8 cellular contexts compared by ENCODE assay signal in genomic region chr19:15433519-15434069, GRCh38. TPM values are rescaled to one million over a fixed set of nuclear protein-coding genes. Genes with fewer than 3 reads are reported as not detected.
DNase-seq lines count a peak whose midpoint lies in the region; ATAC-seq and TF ChIP-seq lines count a peak whose summit lies in the region.

No MANE protein-coding gene starts in this region.

- H3K27ac ChIP-seq in ectodermal cell (ENCODE audit: insufficient read depth, low read depth, low read length, poor library complexity, severe bottlenecking) = no peak overlapping the region

- H3K4me1 ChIP-seq in ectodermal cell (ENCODE audit: control insufficient read depth, insufficient read depth, low read length) (peaks cover 10% of the 10 kb centered on the region), neuron (ENCODE audit: insufficient read depth, low read length) (peaks cover 17% of the 10 kb centered on the region)

- intact Hi-C loops in CD14-positive monocyte (cut with micrococcal nuclease) = loop anchor here (2.0 to 5.0 kb wide), 2 partner anchors 15 to 124 kb away; partner anchors contain the start of gene AKAP8L (in 1 of the 2)

- no peak for DNase-seq in CD14-positive monocyte (ENCODE audit: low spot score)
- peak; percentile 15 for DNase-seq in NAMALWA (ENCODE audit: low spot score)
- DNase-seq in NCI-H1417 treated with DMSO at 0.1 percent for 48 hours (lab: John Stamatoyannopoulos, UW) = no peak
- no peak for DNase-seq in activated CD4-positive, CD25-positive, alpha-beta regulatory T cell treated with anti-CD3 and anti-CD28 coated beads, Interleukin-2, amount 50 U/mL, for 72 hours
- DNase-seq in 8988T = no peak

- TF ChIP-seq CTCF in CD14-positive monocyte (IDR thresholded peaks at IDR 0.05) = no peak

- WGBS in ectodermal cell, 2 experiments = 67 to 69% methylated on average over 8 of the region's 8 CpGs

- H3K27me3 ChIP-seq in ectodermal cell (ENCODE audit: control insufficient read depth, insufficient read depth, low read length, poor library complexity, severe bottlenecking) = no peaks in the 10 kb centered on the region
- no peaks in the 10 kb centered on the region for H3K27me3 ChIP-seq in neuron (ENCODE audit: insufficient read depth, low read length)

- H3K9me3 Mint-ChIP-seq in CD14-positive monocyte = peaks cover 0 to 2% (median 0%) of the 10 kb centered on the region in 7 donors

- H3K36me3 ChIP-seq in ectodermal cell (ENCODE audit: control insufficient read depth, insufficient read depth, low read length) (no peaks in the 10 kb centered on the region), neuron (ENCODE audit: insufficient read depth, low read length) (peaks cover 15% of the 10 kb centered on the region)

- H3K36me3 Mint-ChIP-seq in CD14-positive monocyte = peaks cover 3 to 8% of the 10 kb centered on the region in 2 donors

- peak overlapping the region in 6 of 7 donors; percentile 2 to 95 (median 88) for H3K27ac Mint-ChIP-seq in CD14-positive monocyte

- H2AFZ ChIP-seq in neuron (ENCODE audit: low read depth, low read length) = peak overlapping the region; percentile 96

- H3K4me1 Mint-ChIP-seq in CD14-positive monocyte = peaks cover 28% of the 10 kb centered on the region

- H3K4me3 ChIP-seq in ectodermal cell (ENCODE audit: insufficient read depth, low read depth, low read length) (peak overlapping the region; percentile 63), neuron (ENCODE audit: low read length) (peak overlapping the region; percentile 81)

- no peaks in the 10 kb centered on the region for H3K9me3 ChIP-seq in ectodermal cell (ENCODE audit: control insufficient read depth, low read length)
- H3K9me3 ChIP-seq in neuron (ENCODE audit: low read length) = no peaks in the 10 kb centered on the region

- H3K4me3 Mint-ChIP-seq in CD14-positive monocyte = peak overlapping the region; percentile 96 to 99

- peaks cover 0 to 9% (median 0%) of the 10 kb centered on the region in 3 donors for H3K27me3 Mint-ChIP-seq in CD14-positive monocyte (ENCODE audit: low read depth in 3 of 3)

- ATAC-seq in HG03135 (IDR thresholded peaks at IDR 0.05; ENCODE audit: unreplicated experiment) = no peak

RNA-seq across cellular contexts. Expression of gene AKAP8L, which starts 14.8 kb away (rescaled TPM):
- polyA plus RNA-seq in CD14-positive monocyte = 10 to 100 TPM; 21.4 to 39.0 TPM
- 179 TPM for polyA plus RNA-seq in ectodermal cell (2013, experiment 1 of 4)
- polyA plus RNA-seq in ectodermal cell (2013, experiment 2 of 4) = 180 TPM
- polyA plus RNA-seq in ectodermal cell (2013, experiment 3 of 4) = 137 TPM
- polyA plus RNA-seq in ectodermal cell (2013, experiment 4 of 4) = 177 TPM

RNA-seq across cellular contexts. Expression of gene WIZ, which starts 16.2 kb away (rescaled TPM):
- polyA plus RNA-seq in CD14-positive monocyte = under 1 TPM; 0.47 to 0.51 TPM
- 49.8 TPM for polyA plus RNA-seq in ectodermal cell (2013, experiment 1 of 4)
- 49.6 TPM for polyA plus RNA-seq in ectodermal cell (2013, experiment 2 of 4)
- 41.3 TPM for polyA plus RNA-seq in ectodermal cell (2013, experiment 3 of 4)
- 46.6 TPM for polyA plus RNA-seq in ectodermal cell (2013, experiment 4 of 4)

RNA-seq across cellular contexts. Expression of gene RASAL3, which starts 30.8 kb away (rescaled TPM):
- polyA plus RNA-seq in CD14-positive monocyte = 10 to 100 TPM in 1 of 2 donors, 1 to 10 TPM in 1; 4.5 to 13.6 TPM
- not detected for polyA plus RNA-seq in ectodermal cell (2013, experiment 1 of 4)
- polyA plus RNA-seq in ectodermal cell (2013, experiment 2 of 4) = not detected
- 0.05 TPM for polyA plus RNA-seq in ectodermal cell (2013, experiment 3 of 4)
- not detected for polyA plus RNA-seq in ectodermal cell (2013, experiment 4 of 4)

RNA-seq across cellular contexts. Expression of gene PGLYRP2, which starts 45.7 kb away (rescaled TPM):
- polyA plus RNA-seq in CD14-positive monocyte = under 1 TPM; 0.15 to 0.32 TPM
- not detected for polyA plus RNA-seq in ectodermal cell (2013, experiment 1 of 4)
- not detected for polyA plus RNA-seq in ectodermal cell (2013, experiment 2 of 4)
- polyA plus RNA-seq in ectodermal cell (2013, experiment 3 of 4) = not detected
- polyA plus RNA-seq in ectodermal cell (2013, experiment 4 of 4) = not detected

RNA-seq across cellular contexts. Expression of gene AKAP8, which starts 54.0 kb away (rescaled TPM):
- 10 to 100 TPM in 1 of 2 donors, 1 to 10 TPM in 1; 8.0 to 12.3 TPM for polyA plus RNA-seq in CD14-positive monocyte
- polyA plus RNA-seq in ectodermal cell (2013, experiment 1 of 4) = 26.3 TPM
- 26.6 TPM for polyA plus RNA-seq in ectodermal cell (2013, experiment 2 of 4)
- 21.4 TPM for polyA plus RNA-seq in ectodermal cell (2013, experiment 3 of 4)
- polyA plus RNA-seq in ectodermal cell (2013, experiment 4 of 4) = 20.3 TPM
